ENCODE assay signal across 21 cellular contexts in the genomic region with DNA sequence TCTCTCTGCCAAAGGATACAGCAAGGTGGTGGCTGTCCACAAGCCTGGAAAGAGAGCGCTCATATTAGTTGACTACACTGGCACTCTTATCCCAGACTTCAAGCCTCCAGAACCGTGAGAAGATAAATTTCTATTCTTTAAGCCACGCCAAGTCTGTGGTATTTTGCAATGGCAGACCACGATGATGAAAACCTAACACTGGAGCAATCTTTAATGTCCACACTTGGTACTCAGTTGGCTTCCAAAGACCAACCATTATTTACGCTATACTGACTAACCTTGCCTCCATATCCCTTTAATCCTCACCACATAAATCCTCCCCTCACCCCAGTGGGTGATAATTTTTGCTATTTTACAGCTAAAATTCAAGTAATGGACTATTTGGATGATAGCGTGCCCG. TPM values are rescaled to one million over a fixed set of nuclear protein-coding genes. Genes with fewer than 3 reads are reported as not detected.
DNase-seq lines count a peak whose midpoint lies in the region; ATAC-seq, FAIRE-seq and TF ChIP-seq lines count a peak whose summit lies in the region.
"Had no signal": no experiment of that assay in that cellular context is flagged by ENCODE, and none has a peak within 500 bp of the region (broad histone marks: within the 10 kb centered on the region; RNA-seq: fewer than 3 reads in every experiment).

No MANE protein-coding gene starts in this region.

- CTCF ChIA-PET in HepG2 (lab: Yijun Ruan, JAX; ENCODE audit: low intra/inter-chr PET ratio, low total read pairs): no interaction called here

- H2AFZ ChIP-seq in HepG2 (ENCODE audit: low read length) (no peak overlapping the region), trophoblast cell (ENCODE audit: insufficient read depth, low read length, poor library complexity) (no peak overlapping the region)

- no peak for TF ChIP-seq RAD21 in HepG2 (CRISPR knock-in tag; IDR thresholded peaks at IDR 0.05)

- H3K36me3 Mint-ChIP-seq in naive thymus-derived CD8-positive, alpha-beta T cell: peaks cover 0 to 5% (median 0%) of the 10 kb centered on the region in 3 donors
- H3K36me3 Mint-ChIP-seq: activated naive CD8-positive, alpha-beta T cell; CD4-positive, CD25-positive, alpha-beta regulatory T cell; stimulated activated effector memory CD8-positive, alpha-beta T cell treated with anti-CD3 and anti-CD28 coated beads, Interleukin-12 subunit alpha, Interleukin-12 subunit beta, amount 100 ng/mL, for 72 hours had no signal

- no peak overlapping the region for H4K12ac ChIP-seq in trophoblast cell (ENCODE audit: low read depth, low read length)

- in situ Hi-C loops in astrocyte of the spinal cord (cut with HindIII; ENCODE audit: low sequenced_read_pairs) (no loop called here), HepG2 (cut with HindIII; ENCODE audit: extremely low pct_ligation_motif_present, low pct_unique_long_range_greater_than_20kb) (no loop called here)

- peaks cover 2 to 17% (median 10%) of the 10 kb centered on the region in 5 donors for H3K27me3 Mint-ChIP-seq in naive thymus-derived CD8-positive, alpha-beta T cell

- H3K4me2 ChIP-seq in HepG2 (ENCODE audit: low read depth, low read length) (no peak overlapping the region), trophoblast cell (ENCODE audit: low read length) (no peak overlapping the region)

- H3K79me2 ChIP-seq in HepG2 (ENCODE audit: insufficient read depth, low read length) (no peaks in the 10 kb centered on the region), trophoblast cell (ENCODE audit: control insufficient read depth, insufficient read depth, low read length, poor library complexity) (no peaks in the 10 kb centered on the region)

- H3K79me1 ChIP-seq in trophoblast cell (ENCODE audit: low read length): no peaks in the 10 kb centered on the region

- H4K91ac ChIP-seq in trophoblast cell (ENCODE audit: low read depth, low read length): no peak overlapping the region

- no peaks in the 10 kb centered on the region for H3K36me3 ChIP-seq in HepG2 (replicated peaks in 1 of 2; ENCODE audit: control insufficient read depth in 1 of 2, insufficient read depth in 2 of 2, low read length in 2 of 2)
- no peaks in the 10 kb centered on the region for H3K36me3 ChIP-seq in trophoblast cell (ENCODE audit: control insufficient read depth in 1 of 2, insufficient read depth in 2 of 2, low read length in 2 of 2)
- H3K36me3 ChIP-seq: thyroid gland had no signal

- no peak overlapping the region for H3K4me3 ChIP-seq in AG09309 (ENCODE audit: control insufficient read depth, low read depth, low read length)
- H3K4me3 ChIP-seq in NB4 (ENCODE audit: low read depth, low read length): no peak overlapping the region
- no peak overlapping the region for H3K4me3 ChIP-seq in astrocyte of the spinal cord (ENCODE audit: low read depth, low read length)
- no peak overlapping the region for H3K4me3 ChIP-seq in HepG2 (replicated peaks in 1 of 3; ENCODE audit: insufficient read depth in 1 of 3, low read depth in 2 of 3, low read length in 3 of 3)
- no peak overlapping the region for H3K4me3 ChIP-seq in trophoblast cell (ENCODE audit: low read depth, low read length)
- H3K4me3 ChIP-seq: thyroid gland had no signal

- POLR2A ChIA-PET in HepG2 (lab: Yijun Ruan, JAX): interaction anchor here (1.2 to 1.3 kb wide), 3 partner anchors 9 to 56 kb away, joined by 3 to 6 read pairs (median 4); a partner anchor contains a TSS
- POLR2A ChIA-PET in naive thymus-derived CD8-positive, alpha-beta T cell (lab: Charles Lee): no interaction called here

- H3K14ac ChIP-seq in trophoblast cell (ENCODE audit: low read length): no peak overlapping the region

- no peak overlapping the region for H3K23ac ChIP-seq in trophoblast cell (ENCODE audit: low read length)

- no peak overlapping the region for H2BK5ac ChIP-seq in trophoblast cell (ENCODE audit: low read depth, low read length, poor library complexity)

- H3K27ac ChIP-seq in HepG2 (ENCODE audit: extremely low read length, insufficient read depth, low read length) (no peak overlapping the region), trophoblast cell (ENCODE audit: low read depth, low read length) (no peak overlapping the region)
- H3K27ac ChIP-seq: thyroid gland had no signal

- WGBS in HepG2 (ENCODE audit: low lambda C conversion rate): 52% methylated on average over 7 of the region's 7 CpGs
- 100% methylated on average over 1 of the region's 7 CpGs for WGBS in trophoblast cell (ENCODE audit: extremely low coverage, insufficient coverage, insufficient read length)

- H4K8ac ChIP-seq in trophoblast cell (ENCODE audit: low read depth, low read length): no peak overlapping the region

- DNase-seq in AG09309 (ENCODE audit: low read depth): peak; percentile 55
- peak; percentile 69 for DNase-seq in NB4 (ENCODE audit: low read depth)
- peak; percentile 77 for DNase-seq in astrocyte of the spinal cord (ENCODE audit: low read depth, low spot score)
- no peak for DNase-seq in HepG2 (ENCODE audit: low spot score)
- no peak for DNase-seq in posterior cingulate gyrus
- no peak for DNase-seq in trophoblast cell
- no peak for DNase-seq in naive thymus-derived CD8-positive, alpha-beta T cell
- DNase-seq: activated T-cell treated with anti-CD3 and anti-CD28 coated beads, Interleukin-2, amount 50 U/mL, for 48 hours; CD4-positive, CD25-positive, alpha-beta regulatory T cell; DMS153; NCI-H187; SHP77 treated with DMSO at 0.1 percent for 48 hours; stimulated activated CD4-positive, alpha-beta T cell treated with anti-CD3 and anti-CD28 coated beads, Interleukin-15, amount 100 ng/mL, for 24 hours; T-helper 2 cell; thyroid gland had no signal

- intact Hi-C loops in HepG2 (cut with micrococcal nuclease; ENCODE audit: unreplicated experiment) (loop anchor here (5.0 kb wide), 1 partner anchor 53 kb away; a partner anchor contains a TSS), posterior cingulate gyrus (cut with DNase I) (no loop called here)

- TF ChIP-seq POLR2A in NB4 (IDR thresholded peaks at IDR 0.05; ENCODE audit: extremely low read depth, insufficient read length): no peak
- TF ChIP-seq POLR2A in HepG2 (IDR thresholded peaks at IDR 0.05; ENCODE audit: insufficient read depth in 1 of 2, low read depth in 2 of 2, low read length in 2 of 2): no peak

- TF ChIP-seq EP300 in HepG2 (IDR thresholded peaks at IDR 0.05; ENCODE audit: low read depth in 2 of 2, low read length in 2 of 2) (no peak), HepG2 (CRISPR knock-in tag; IDR thresholded peaks at IDR 0.05; ENCODE audit: borderline replicate concordance) (no peak)

- FAIRE-seq in HepG2 (lab: Jason Lieb, UNC): no peak
- FAIRE-seq: islet of Langerhans had no signal

- no peak overlapping the region for H3K4me3 Mint-ChIP-seq in naive thymus-derived CD8-positive, alpha-beta T cell
- H3K4me3 Mint-ChIP-seq: activated naive CD8-positive, alpha-beta T cell; CD4-positive, CD25-positive, alpha-beta regulatory T cell; nephron; stimulated activated effector memory CD8-positive, alpha-beta T cell treated with anti-CD3 and anti-CD28 coated beads, Interleukin-12 subunit alpha, Interleukin-12 subunit beta, amount 100 ng/mL, for 72 hours had no signal

- H3K18ac ChIP-seq in trophoblast cell (ENCODE audit: low read length): no peak overlapping the region

- BruUV-seq in HepG2 (replicated peaks; lab: Mats Ljungman, UMichigan): no TSS peak

- H2AK5ac ChIP-seq in trophoblast cell (ENCODE audit: low read length): no peak overlapping the region

- H3K27ac Mint-ChIP-seq in naive thymus-derived CD8-positive, alpha-beta T cell: no peak overlapping the region
- H3K27ac Mint-ChIP-seq: activated naive CD8-positive, alpha-beta T cell; CD4-positive, CD25-positive, alpha-beta regulatory T cell; nephron; stimulated activated effector memory CD8-positive, alpha-beta T cell treated with anti-CD3 and anti-CD28 coated beads, Interleukin-12 subunit alpha, Interleukin-12 subunit beta, amount 100 ng/mL, for 72 hours had no signal

- no peaks in the 10 kb centered on the region for H3K4me1 Mint-ChIP-seq in naive thymus-derived CD8-positive, alpha-beta T cell
- H3K4me1 Mint-ChIP-seq: CD4-positive, CD25-positive, alpha-beta regulatory T cell; stimulated activated effector memory CD8-positive, alpha-beta T cell treated with anti-CD3 and anti-CD28 coated beads, Interleukin-12 subunit alpha, Interleukin-12 subunit beta, amount 100 ng/mL, for 72 hours had no signal

- H3K27me3 ChIP-seq in HepG2 (ENCODE audit: control insufficient read depth in 1 of 2, insufficient read depth in 2 of 2, low read length in 2 of 2) (no peaks in the 10 kb centered on the region), trophoblast cell (ENCODE audit: insufficient read depth, low read length) (no peaks in the 10 kb centered on the region)
- H3K27me3 ChIP-seq: thyroid gland had no signal

- no peak for ATAC-seq in HepG2
- no peak for ATAC-seq in HG03378 (IDR thresholded peaks at IDR 0.05; ENCODE audit: unreplicated experiment)
- no peak for ATAC-seq in naive thymus-derived CD8-positive, alpha-beta T cell
- ATAC-seq: esophagus mucosa; stimulated activated effector memory CD8-positive, alpha-beta T cell treated with anti-CD3 and anti-CD28 coated beads, Interleukin-12 subunit alpha, Interleukin-12 subunit beta, amount 100 ng/mL, for 72 hours had no signal

- no peak overlapping the region for H3K4ac ChIP-seq in trophoblast cell (ENCODE audit: low read depth, low read length)

- H3K4me1 ChIP-seq in HepG2 (ENCODE audit: insufficient read depth, low read length) (peaks cover 51% of the 10 kb centered on the region), trophoblast cell (ENCODE audit: control insufficient read depth in 1 of 2, insufficient read depth in 2 of 2, low read length in 2 of 2) (no peaks in the 10 kb centered on the region)
- H3K4me1 ChIP-seq: thyroid gland had no signal

- TF ChIP-seq CTCF in AG09309 (IDR thresholded peaks at IDR 0.05; ENCODE audit: control insufficient read depth, insufficient read depth, low read depth, low read length, missing control alignments) (no peak), NB4 (IDR thresholded peaks at IDR 0.05; ENCODE audit: low read depth, low read length) (no peak), astrocyte of the spinal cord (IDR thresholded peaks at IDR 0.05; ENCODE audit: low read depth, low read length) (no peak), HepG2 (CRISPR knock-in tag; IDR thresholded peaks at IDR 0.05) (no peak)

- H3K9me3 ChIP-seq in HepG2 (ENCODE audit: low read length) (no peaks in the 10 kb centered on the region), trophoblast cell (ENCODE audit: insufficient read depth, low read depth, low read length) (peaks cover 1% of the 10 kb centered on the region)
- H3K9me3 ChIP-seq: thyroid gland had no signal

- H2BK120ac ChIP-seq in trophoblast cell (ENCODE audit: insufficient read depth, low read length, poor library complexity): no peak overlapping the region

- H4K20me1 ChIP-seq in HepG2 (ENCODE audit: insufficient read depth, low read length): no peaks in the 10 kb centered on the region

- H3K9ac ChIP-seq in HepG2 (ENCODE audit: insufficient read depth, low read depth, low read length) (no peak overlapping the region), trophoblast cell (ENCODE audit: low read length) (no peak overlapping the region)

- H3K9me3 Mint-ChIP-seq in naive thymus-derived CD8-positive, alpha-beta T cell: peaks cover 0 to 2% (median 0%) of the 10 kb centered on the region in 9 donors
- H3K9me3 Mint-ChIP-seq: stimulated activated effector memory CD8-positive, alpha-beta T cell treated with anti-CD3 and anti-CD28 coated beads, Interleukin-12 subunit alpha, Interleukin-12 subunit beta, amount 100 ng/mL, for 72 hours had no signal

- H2BK12ac ChIP-seq in trophoblast cell (ENCODE audit: low read length): no peak overlapping the region

RNA-seq across cellular contexts. Expression of a gene that starts 16.9 kb away (rescaled TPM):
- 23.0 and 31.0 TPM in 2 replicates for total RNA-seq in HepG2 (2016; rRNA removed; fragmentation: Illumina TruSeq; extraction: Trizol)
- total RNA-seq in HepG2 (2016; cell fraction: cytosol; rRNA removed; fragmentation: Illumina TruSeq; extraction: Trizol; ENCODE audit: low read depth): 2.6 and 4.7 TPM in 2 replicates
- 20.3 and 27.6 TPM in 2 replicates for total RNA-seq in HepG2 (2016; cell fraction: insoluble cytoplasmic fraction; rRNA removed; fragmentation: Illumina TruSeq; extraction: Trizol)
- total RNA-seq in HepG2 (2016; cell fraction: membrane; rRNA removed; fragmentation: Illumina TruSeq; extraction: Trizol): 6.4 and 8.7 TPM in 2 replicates
- 10.8 and 14.7 TPM in 2 replicates for total RNA-seq in HepG2 (2016; cell fraction: nucleus; rRNA removed; fragmentation: Illumina TruSeq; extraction: Trizol)
- 12.2 and 14.8 TPM in 2 replicates for polyA plus RNA-seq in HepG2 (2011; rRNA removed)
- 7.4 and 10.0 TPM in 2 replicates for polyA plus RNA-seq in HepG2 (2011; cell fraction: cytosol; rRNA removed)
- 4.0 and 4.7 TPM in 2 replicates for polyA plus RNA-seq in HepG2 (2011; cell fraction: nucleus; rRNA removed)
- polyA plus RNA-seq in HepG2 (2012): 18.6 and 25.3 TPM in 2 replicates
- polyA plus RNA-seq in HepG2 (2016; cell fraction: cytosol; fragmentation: Illumina TruSeq; extraction: Trizol; ENCODE audit: low read depth): 2.1 and 2.8 TPM in 2 replicates
- 27.4 and 33.8 TPM in 2 replicates for polyA plus RNA-seq in HepG2 (2016; cell fraction: insoluble cytoplasmic fraction; fragmentation: Illumina TruSeq; extraction: Trizol; ENCODE audit: low read depth)
- polyA plus RNA-seq in HepG2 (2016; cell fraction: membrane; fragmentation: Illumina TruSeq; extraction: Trizol; ENCODE audit: low read depth): 4.7 and 5.9 TPM in 2 replicates
- polyA plus RNA-seq in HepG2 (2016; cell fraction: nucleus; fragmentation: Illumina TruSeq; extraction: Trizol; ENCODE audit: insufficient read depth, low read depth): 13.9 and 15.3 TPM in 2 replicates
- 2.3 and 2.8 TPM in 2 replicates for polyA minus RNA-seq in HepG2 (2011; rRNA and poly(A)+ RNA removed; ENCODE audit: low replicate concordance)
- 8.0 and 8.3 TPM in 2 replicates for polyA minus RNA-seq in HepG2 (2011; cell fraction: cytosol; rRNA and poly(A)+ RNA removed)
- polyA minus RNA-seq in HepG2 (2011; cell fraction: nucleus; rRNA and poly(A)+ RNA removed): 10.9 and 15.3 TPM in 2 replicates
- 24.4 and 24.9 TPM in 2 replicates for polyA plus RNA-seq in trophoblast cell (2013)
- total RNA-seq in naive thymus-derived CD8-positive, alpha-beta T cell: 10 to 100 TPM; 11.9 to 13.4 TPM
- 10 to 100 TPM in 1 of 3 donors, 1 to 10 TPM in 2; 7.6 to 10.3 (median 9.3) TPM for polyA plus RNA-seq in naive thymus-derived CD8-positive, alpha-beta T cell

RNA-seq across cellular contexts. Expression of a gene that starts 52.5 kb away (rescaled TPM):
- total RNA-seq in HepG2 (2016; rRNA removed; fragmentation: Illumina TruSeq; extraction: Trizol): 433 and 596 TPM in 2 replicates
- 167 and 206 TPM in 2 replicates for total RNA-seq in HepG2 (2016; cell fraction: cytosol; rRNA removed; fragmentation: Illumina TruSeq; extraction: Trizol; ENCODE audit: low read depth)
- 426 and 625 TPM in 2 replicates for total RNA-seq in HepG2 (2016; cell fraction: insoluble cytoplasmic fraction; rRNA removed; fragmentation: Illumina TruSeq; extraction: Trizol)
- 209 and 262 TPM in 2 replicates for total RNA-seq in HepG2 (2016; cell fraction: membrane; rRNA removed; fragmentation: Illumina TruSeq; extraction: Trizol)
- total RNA-seq in HepG2 (2016; cell fraction: nucleus; rRNA removed; fragmentation: Illumina TruSeq; extraction: Trizol): 142 and 149 TPM in 2 replicates
- 210 and 231 TPM in 2 replicates for polyA plus RNA-seq in HepG2 (2011; rRNA removed)
- 112 and 159 TPM in 2 replicates for polyA plus RNA-seq in HepG2 (2011; cell fraction: cytosol; rRNA removed)
- 53.6 and 77.1 TPM in 2 replicates for polyA plus RNA-seq in HepG2 (2011; cell fraction: nucleus; rRNA removed)
- 270 and 317 TPM in 2 replicates for polyA plus RNA-seq in HepG2 (2012)
- polyA plus RNA-seq in HepG2 (2016; cell fraction: cytosol; fragmentation: Illumina TruSeq; extraction: Trizol; ENCODE audit: low read depth): 194 and 258 TPM in 2 replicates
- polyA plus RNA-seq in HepG2 (2016; cell fraction: insoluble cytoplasmic fraction; fragmentation: Illumina TruSeq; extraction: Trizol; ENCODE audit: low read depth): 673 and 714 TPM in 2 replicates
- polyA plus RNA-seq in HepG2 (2016; cell fraction: membrane; fragmentation: Illumina TruSeq; extraction: Trizol; ENCODE audit: low read depth): 226 and 313 TPM in 2 replicates
- 277 and 280 TPM in 2 replicates for polyA plus RNA-seq in HepG2 (2016; cell fraction: nucleus; fragmentation: Illumina TruSeq; extraction: Trizol; ENCODE audit: insufficient read depth, low read depth)
- polyA minus RNA-seq in HepG2 (2011; rRNA and poly(A)+ RNA removed; ENCODE audit: low replicate concordance): 12.7 and 14.4 TPM in 2 replicates
- 46.3 and 58.6 TPM in 2 replicates for polyA minus RNA-seq in HepG2 (2011; cell fraction: cytosol; rRNA and poly(A)+ RNA removed)
- polyA minus RNA-seq in HepG2 (2011; cell fraction: nucleus; rRNA and poly(A)+ RNA removed): 80.2 and 91.3 TPM in 2 replicates
- polyA plus RNA-seq in trophoblast cell (2013): 222 TPM in 2 replicates
- 100 to 1,000 TPM; 139 to 142 TPM for total RNA-seq in naive thymus-derived CD8-positive, alpha-beta T cell
- 100 to 1,000 TPM; 143 to 221 (median 206) TPM for polyA plus RNA-seq in naive thymus-derived CD8-positive, alpha-beta T cell

Comparison
In these comparisons a context has a peak if more than half of its experiments do, and no peak if none do; other contexts are left out.
1. DNase-seq: peak in AG09309 (single experiment), NB4 (single experiment) and astrocyte of the spinal cord (single experiment); none in HepG2 (single experiment), posterior cingulate gyrus (0 of 10), trophoblast cell (0 of 2) and naive thymus-derived CD8-positive, alpha-beta T cell (0 of 10).